1 cellular context compared by ENCODE assay signal in the genomic region with DNA sequence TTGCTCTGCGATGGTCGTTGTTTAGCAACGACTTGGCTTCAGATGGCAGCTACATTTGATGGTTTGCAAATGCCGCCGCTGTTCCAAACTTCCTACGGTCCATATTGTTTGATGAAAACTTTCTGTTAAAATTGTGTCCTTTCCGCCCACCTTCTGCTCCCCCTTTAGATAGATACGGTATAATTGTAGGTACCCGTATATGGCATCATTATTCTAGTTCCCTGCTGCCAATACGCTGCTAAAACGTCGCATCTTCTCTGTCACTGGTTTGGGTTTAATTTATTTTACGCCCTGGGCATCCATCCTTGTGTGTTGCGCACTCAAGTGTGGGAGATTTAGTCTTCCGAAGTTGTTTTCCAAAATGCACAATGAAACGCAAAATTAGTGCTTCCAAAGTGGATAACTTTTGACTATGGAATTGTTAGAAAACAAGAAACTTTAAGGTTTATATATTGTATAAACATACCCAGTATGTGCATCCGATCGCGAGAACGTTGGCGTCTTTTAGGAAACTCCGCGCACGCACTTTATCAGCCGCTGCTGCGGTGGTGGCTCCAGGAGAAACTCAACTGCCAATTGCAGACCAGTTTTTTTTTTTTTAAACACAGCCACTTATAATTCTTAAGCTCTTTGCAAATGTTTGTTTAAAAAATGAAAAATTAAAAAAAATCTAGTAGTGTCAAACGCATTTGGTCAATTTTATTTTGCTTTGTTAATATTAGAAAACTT.
TF ChIP-seq lines count a peak whose summit lies in the region.

No MANE protein-coding gene starts in this region.

TF ChIP-seq in HEK293T, 16 proteins besides CTCF, POLR2A, EP300 and RAD21 (continued from another document):
- no peak for TF ChIP-seq PKNOX1 (IDR thresholded peaks at IDR 0.05)
- no peak for TF ChIP-seq ELF4 (IDR thresholded peaks at IDR 0.05)
- no peak for TF ChIP-seq BHLHE40 (IDR thresholded peaks at IDR 0.05; ENCODE audit: borderline replicate concordance)
- no peak for TF ChIP-seq FOXM1 (IDR thresholded peaks at IDR 0.05; ENCODE audit: borderline replicate concordance)
- no peak for TF ChIP-seq ARNT (IDR thresholded peaks at IDR 0.05)
- no peak for TF ChIP-seq TARDBP (IDR thresholded peaks at IDR 0.05)
- no peak for TF ChIP-seq SUZ12 (IDR thresholded peaks at IDR 0.05)
- TF ChIP-seq NFRKB (IDR thresholded peaks at IDR 0.05): no peak
- TF ChIP-seq ZNF384 (IDR thresholded peaks at IDR 0.05): no peak
- TF ChIP-seq LEF1 (IDR thresholded peaks at IDR 0.05; ENCODE audit: borderline replicate concordance): no peak
- no peak for TF ChIP-seq CTBP1 (IDR thresholded peaks at IDR 0.05; ENCODE audit: borderline replicate concordance)
